ENCODE assay signal across 18 cellular contexts in genomic region chr1:89884718-89885596, GRCh38.
DNase-seq lines count a peak whose midpoint lies in the region; ATAC-seq and TF ChIP-seq lines count a peak whose summit lies in the region.
"Had no signal": no experiment of that assay in that cellular context is flagged by ENCODE, and none has a peak within 500 bp of the region (broad histone marks: within the 10 kb centered on the region; RNA-seq: fewer than 3 reads in every experiment).

No MANE protein-coding gene starts in this region.

- DNase-seq in ELR (ENCODE audit: low read depth) (peak; percentile 86), RWPE1 (ENCODE audit: low spot score) (peak; percentile 79), dermis blood vessel endothelial cell (peak; percentile 79), osteocyte (ENCODE audit: extremely low spot score, unreplicated experiment) (no peak), G401 (ENCODE audit: low spot score) (no peak), cortex of kidney (lab: John Stamatoyannopoulos, UW) (no peak)
- DNase-seq in stimulated activated CD8-positive, alpha-beta memory T cell treated with anti-CD3 and anti-CD28 coated beads, Interleukin-4, amount 100 ng/mL, for 48 hours: no peak
- DNase-seq: activated effector memory CD4-positive, alpha-beta T cell treated with Interleukin-2 at 50 U/mL for 16 hours; AML-193; amniotic stem cell; heart right ventricle; islet precursor cell; NCI-H1436; NCI-H2171 treated with DMSO at 0.1 percent for 48 hours; right cardiac atrium; stimulated activated CD4-positive, alpha-beta T cell treated with anti-CD3 and anti-CD28 coated beads, Interleukin-2, amount 100 ng/mL, for 24 hours had no signal

- POLR2A ChIA-PET in RWPE1 (lab: Yijun Ruan, JAX; ENCODE audit: low non-redundant PET): no interaction called here

- peaks cover 4% of the 10 kb centered on the region for H3K9me3 Mint-ChIP-seq in osteocyte (ENCODE audit: unreplicated experiment)

- CTCF ChIA-PET in RWPE1 (lab: Yijun Ruan, JAX): interaction anchor here (1.1 kb wide), 1 partner anchor 42 kb away, joined by 4 read pairs; no protein-coding TSS in a partner anchor

- no peak for TF ChIP-seq CTCF in RWPE1 (conservative IDR thresholded peaks at IDR 0.05; ENCODE audit: low read depth)
- no peak for TF ChIP-seq CTCF in osteocyte (IDR thresholded peaks at IDR 0.05)

- peak overlapping the region; percentile 75 for H3K27ac Mint-ChIP-seq in osteocyte (ENCODE audit: unreplicated experiment)

- H3K4me3 Mint-ChIP-seq in osteocyte (ENCODE audit: unreplicated experiment): no peak overlapping the region

- peaks cover 5% of the 10 kb centered on the region for H3K36me3 Mint-ChIP-seq in osteocyte (ENCODE audit: unreplicated experiment)

- H3K27me3 Mint-ChIP-seq in osteocyte (ENCODE audit: unreplicated experiment): no peaks in the 10 kb centered on the region

- in situ Hi-C loops in G401 (cut with HindIII; ENCODE audit: low sequenced_read_pairs): no loop called here

- no peak overlapping the region for H3K27ac ChIP-seq in RWPE1
- H3K27ac ChIP-seq: heart right ventricle, neutrophil had no signal

- ATAC-seq in GM18517 (IDR thresholded peaks at IDR 0.05; ENCODE audit: unreplicated experiment): no peak
- ATAC-seq: heart right ventricle, right cardiac atrium had no signal

- H3K4me1 Mint-ChIP-seq in osteocyte (ENCODE audit: unreplicated experiment): peaks cover 39% of the 10 kb centered on the region

Comparison
In these comparisons a context has a peak if more than half of its experiments do, and no peak if none do; other contexts are left out.
1. DNase-seq: peak in ELR (single experiment), RWPE1 (single experiment) and dermis blood vessel endothelial cell (single experiment); none in osteocyte (single experiment), G401 (single experiment), stimulated activated CD8-positive, alpha-beta memory T cell treated with anti-CD3 and anti-CD28 coated beads, Interleukin-4, amount 100 ng/mL, for 48 hours (single experiment) and cortex of kidney (single experiment).